2 cellular contexts compared by ENCODE assay signal in the genomic region with DNA sequence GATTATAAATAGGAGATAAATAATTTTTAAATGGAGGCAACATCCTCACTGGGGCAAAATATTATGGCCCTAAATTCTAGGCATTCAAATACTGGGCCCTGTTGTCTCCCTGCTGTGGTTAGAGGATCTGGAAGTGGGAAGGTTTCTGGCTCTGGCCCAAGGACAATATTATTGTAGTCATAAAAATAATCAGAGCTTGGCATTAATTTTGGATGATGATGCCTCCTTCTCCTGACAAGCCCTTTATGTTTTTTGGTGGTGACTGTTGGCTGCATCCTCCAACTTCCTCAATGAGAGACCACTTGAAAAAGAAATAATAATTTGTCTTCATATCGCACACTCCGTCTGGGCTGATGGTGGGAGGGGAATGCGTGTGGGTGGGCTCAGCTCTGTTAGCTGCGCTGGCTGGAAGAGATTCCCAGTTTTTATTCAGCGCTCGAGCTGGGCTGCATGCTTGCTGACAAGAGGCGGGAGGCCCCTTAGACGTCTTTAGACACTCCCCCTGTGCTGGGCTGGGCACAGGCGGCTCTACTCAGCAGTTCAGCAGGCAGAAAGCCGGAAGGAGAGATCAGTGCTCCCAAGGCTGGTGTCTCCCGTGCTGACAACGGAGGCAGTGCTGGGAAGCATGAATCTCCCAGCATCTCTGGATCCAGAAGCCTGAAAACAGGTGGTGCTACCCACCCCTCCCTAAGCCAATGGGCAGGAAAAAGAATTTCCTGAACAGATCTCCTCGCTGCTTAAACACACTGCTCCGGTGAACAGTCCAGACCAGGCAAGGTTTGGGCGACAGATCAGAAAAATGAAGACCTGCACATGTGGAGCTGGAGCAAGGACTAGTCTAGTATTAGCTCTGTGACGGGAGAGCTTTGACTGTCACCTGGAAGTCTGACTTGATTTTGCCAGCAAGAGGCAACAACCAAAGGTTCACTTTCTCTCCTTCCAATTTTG.
TF ChIP-seq lines count a peak whose summit lies in the region.

No MANE protein-coding gene starts in this region.

TF ChIP-seq in IMR-90, 13 proteins besides CTCF, POLR2A, EP300 and RAD21:
- TF ChIP-seq MAFK (IDR thresholded peaks at IDR 0.05; ENCODE audit: low read depth, low read length) (no peak), NFE2L2 (IDR thresholded peaks at IDR 0.05; ENCODE audit: low read depth, low read length) (no peak), BHLHE40 (IDR thresholded peaks at IDR 0.05; ENCODE audit: low read depth, low read length) (no peak), RFX5 (IDR thresholded peaks at IDR 0.05; ENCODE audit: low read depth, low read length) (no peak), RCOR1 (IDR thresholded peaks at IDR 0.05; ENCODE audit: insufficient replicate concordance, low read length) (no peak), CEBPB (IDR thresholded peaks at IDR 0.05; ENCODE audit: low read depth, low read length) (no peak), CHD1 (IDR thresholded peaks at IDR 0.05; ENCODE audit: low read depth, low read length) (no peak), SMC3 (IDR thresholded peaks at IDR 0.05; ENCODE audit: low read depth, low read length) (no peak), MAZ (IDR thresholded peaks at IDR 0.05; ENCODE audit: borderline replicate concordance, low read depth, low read length) (no peak), FOS (IDR thresholded peaks at IDR 0.05; ENCODE audit: low read depth, low read length) (no peak), MXI1 (IDR thresholded peaks at IDR 0.05; ENCODE audit: borderline replicate concordance, low read depth, low read length) (no peak)
- TF ChIP-seq, protein P1, sequence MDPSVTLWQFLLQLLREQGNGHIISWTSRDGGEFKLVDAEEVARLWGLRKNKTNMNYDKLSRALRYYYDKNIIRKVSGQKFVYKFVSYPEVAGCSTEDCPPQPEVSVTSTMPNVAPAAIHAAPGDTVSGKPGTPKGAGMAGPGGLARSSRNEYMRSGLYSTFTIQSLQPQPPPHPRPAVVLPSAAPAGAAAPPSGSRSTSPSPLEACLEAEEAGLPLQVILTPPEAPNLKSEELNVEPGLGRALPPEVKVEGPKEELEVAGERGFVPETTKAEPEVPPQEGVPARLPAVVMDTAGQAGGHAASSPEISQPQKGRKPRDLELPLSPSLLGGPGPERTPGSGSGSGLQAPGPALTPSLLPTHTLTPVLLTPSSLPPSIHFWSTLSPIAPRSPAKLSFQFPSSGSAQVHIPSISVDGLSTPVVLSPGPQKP (IDR thresholded peaks at IDR 0.05; ENCODE audit: borderline replicate concordance, low read depth, low read length) = no peak
- TF ChIP-seq, protein P2, sequence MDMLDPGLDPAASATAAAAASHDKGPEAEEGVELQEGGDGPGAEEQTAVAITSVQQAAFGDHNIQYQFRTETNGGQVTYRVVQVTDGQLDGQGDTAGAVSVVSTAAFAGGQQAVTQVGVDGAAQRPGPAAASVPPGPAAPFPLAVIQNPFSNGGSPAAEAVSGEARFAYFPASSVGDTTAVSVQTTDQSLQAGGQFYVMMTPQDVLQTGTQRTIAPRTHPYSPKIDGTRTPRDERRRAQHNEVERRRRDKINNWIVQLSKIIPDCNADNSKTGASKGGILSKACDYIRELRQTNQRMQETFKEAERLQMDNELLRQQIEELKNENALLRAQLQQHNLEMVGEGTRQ (IDR thresholded peaks at IDR 0.05; ENCODE audit: low read depth, low read length) = no peak

TF ChIP-seq in SK-N-SH, 30 proteins besides CTCF, POLR2A, EP300 and RAD21:
- TF ChIP-seq MAX (IDR thresholded peaks at IDR 0.05; ENCODE audit: low read depth) (no peak), JUND (IDR thresholded peaks at IDR 0.05) (no peak), TCF12 (IDR thresholded peaks at IDR 0.05) (no peak), TAF1 (IDR thresholded peaks at IDR 0.05; ENCODE audit: borderline replicate concordance, low read depth, low read length) (no peak), RFX5 (IDR thresholded peaks at IDR 0.05; ENCODE audit: low read length) (no peak)
